23 cellular contexts compared by ENCODE assay signal in the genomic region with DNA sequence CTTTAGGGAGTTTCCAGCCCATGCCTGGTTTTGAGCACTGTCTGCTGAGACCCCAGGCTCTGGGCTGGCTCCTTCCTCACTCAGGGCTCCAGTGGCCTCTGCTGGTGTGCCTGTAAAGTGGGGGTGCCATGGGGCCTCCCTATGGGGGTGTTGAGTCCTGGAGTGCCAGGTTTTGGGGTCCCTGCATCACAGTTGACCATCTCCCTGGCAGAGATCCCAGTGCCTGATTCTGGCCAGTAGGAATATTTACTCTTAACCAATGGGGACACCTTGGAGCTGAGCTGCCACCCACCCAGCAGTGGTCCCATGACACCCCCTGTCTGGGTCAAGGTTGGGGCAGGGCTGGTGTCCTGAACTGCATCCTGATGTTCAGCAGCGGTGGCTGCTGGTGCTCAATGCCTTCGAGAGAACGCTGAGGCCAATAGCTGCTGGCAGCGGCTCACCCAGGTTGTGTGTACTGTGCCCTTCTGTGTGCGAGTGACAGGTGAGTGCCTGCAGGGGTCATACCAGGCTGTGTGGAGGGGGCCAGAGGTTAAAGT. TPM values are rescaled to one million over a fixed set of nuclear protein-coding genes. Genes with fewer than 3 reads are reported as not detected.
DNase-seq lines count a peak whose midpoint lies in the region; ATAC-seq, FAIRE-seq and TF ChIP-seq lines count a peak whose summit lies in the region.
"Had no signal": no experiment of that assay in that cellular context is flagged by ENCODE, and none has a peak within 500 bp of the region (broad histone marks: within the 10 kb centered on the region; RNA-seq: fewer than 3 reads in every experiment).

No MANE protein-coding gene starts in this region.

- H3K27ac Mint-ChIP-seq in CD4-positive, alpha-beta T cell, result no peak overlapping the region
- H3K27ac Mint-ChIP-seq in CD8-positive, alpha-beta memory T cell, result no peak overlapping the region

- no peak overlapping the region for H3K27ac ChIP-seq in CD4-positive, alpha-beta T cell (ENCODE audit: low read depth, low read length)
- H3K27ac ChIP-seq in CD8-positive, alpha-beta memory T cell (ENCODE audit: low read depth, low read length), result no peak overlapping the region
- H3K27ac ChIP-seq in HepG2 (ENCODE audit: extremely low read length, insufficient read depth, low read length) (peak overlapping the region; percentile 85), trophoblast cell (ENCODE audit: low read depth, low read length) (no peak overlapping the region)
- H3K27ac ChIP-seq: SJSA1 had no signal

- peaks cover 4% of the 10 kb centered on the region for H3K79me2 ChIP-seq in HepG2 (ENCODE audit: insufficient read depth, low read length)
- H3K79me2 ChIP-seq in trophoblast cell (ENCODE audit: control insufficient read depth, insufficient read depth, low read length, poor library complexity), result peaks cover 11% of the 10 kb centered on the region

- WGBS in HepG2 (ENCODE audit: low lambda C conversion rate), result 0% methylated on average over 1 of the region's 5 CpGs
- no CpG with 5 or more reads among the region's 5 CpGs for WGBS in trophoblast cell (ENCODE audit: extremely low coverage, insufficient coverage, insufficient read length)

- in situ Hi-C loops in HepG2 (cut with HindIII; ENCODE audit: extremely low pct_ligation_motif_present, low pct_unique_long_range_greater_than_20kb), result no loop called here

- peaks cover 32% of the 10 kb centered on the region for H3K27me3 Mint-ChIP-seq in CD4-positive, alpha-beta T cell
- peaks cover 24 to 31% of the 10 kb centered on the region in 2 donors for H3K27me3 Mint-ChIP-seq in CD8-positive, alpha-beta memory T cell

- no peaks in the 10 kb centered on the region for H3K9me3 Mint-ChIP-seq in CD4-positive, alpha-beta T cell
- H3K9me3 Mint-ChIP-seq in CD8-positive, alpha-beta memory T cell, result peaks cover 0 to 7% (median 0%) of the 10 kb centered on the region in 5 donors

- H3K79me1 ChIP-seq in trophoblast cell (ENCODE audit: low read length), result peaks cover 12% of the 10 kb centered on the region

- TF ChIP-seq POLR2A in HepG2 (IDR thresholded peaks at IDR 0.05; ENCODE audit: insufficient read depth in 1 of 2, low read depth in 2 of 2, low read length in 2 of 2), result no peak

- intact Hi-C loops in CD4-positive, alpha-beta T cell (cut with DNase I, micrococcal nuclease), result no loop called here
- intact Hi-C loops in HepG2 (cut with micrococcal nuclease; ENCODE audit: unreplicated experiment), result loop anchor here (5.0 to 10.0 kb wide), 4 partner anchors 107 to 218 kb away; a partner anchor contains a TSS

- H3K4me2 ChIP-seq in HepG2 (ENCODE audit: low read depth, low read length) (peak overlapping the region; percentile 83), trophoblast cell (ENCODE audit: low read length) (no peak overlapping the region)

- no peaks in the 10 kb centered on the region for H3K36me3 ChIP-seq in CD8-positive, alpha-beta memory T cell (ENCODE audit: insufficient read depth, low read length)
- H3K36me3 ChIP-seq in HepG2 (replicated peaks in 1 of 2; ENCODE audit: control insufficient read depth in 1 of 2, insufficient read depth in 2 of 2, low read length in 2 of 2), result no peaks in the 10 kb centered on the region
- no peaks in the 10 kb centered on the region for H3K36me3 ChIP-seq in trophoblast cell (ENCODE audit: control insufficient read depth in 1 of 2, insufficient read depth in 2 of 2, low read length in 2 of 2)
- H3K36me3 ChIP-seq: MG63, SJSA1 had no signal

- peaks cover 16% of the 10 kb centered on the region for H3K4me1 Mint-ChIP-seq in CD4-positive, alpha-beta T cell (ENCODE audit: low read depth)
- H3K4me1 Mint-ChIP-seq in CD8-positive, alpha-beta memory T cell, result peaks cover 9 to 13% (median 12%) of the 10 kb centered on the region in 3 donors

- POLR2A ChIA-PET in CD4-positive, alpha-beta T cell (lab: Charles Lee), result no interaction called here
- POLR2A ChIA-PET in CD8-positive, alpha-beta memory T cell (lab: Charles Lee), result no interaction called here
- POLR2A ChIA-PET in HepG2 (lab: Yijun Ruan, JAX), result no interaction called here

- TF ChIP-seq RAD21 in HepG2 (CRISPR knock-in tag; IDR thresholded peaks at IDR 0.05), result no peak

- no TSS peak for BruUV-seq in HepG2 (replicated peaks; lab: Mats Ljungman, UMichigan)

- H3K4me1 ChIP-seq in CD8-positive, alpha-beta memory T cell (ENCODE audit: insufficient read depth, low read length), result peaks cover 6% of the 10 kb centered on the region
- peaks cover 46% of the 10 kb centered on the region for H3K4me1 ChIP-seq in HepG2 (ENCODE audit: insufficient read depth, low read length)
- H3K4me1 ChIP-seq in trophoblast cell (ENCODE audit: control insufficient read depth in 1 of 2, insufficient read depth in 2 of 2, low read length in 2 of 2), result peaks cover 14 to 18% of the 10 kb centered on the region in 2 experiments

- H3K36me3 Mint-ChIP-seq in CD4-positive, alpha-beta T cell (ENCODE audit: low read depth), result no peaks in the 10 kb centered on the region
- no peaks in the 10 kb centered on the region for H3K36me3 Mint-ChIP-seq in CD8-positive, alpha-beta memory T cell
- H3K36me3 Mint-ChIP-seq: IgD-negative memory B cell had no signal

- H2BK5ac ChIP-seq in trophoblast cell (ENCODE audit: low read depth, low read length, poor library complexity), result no peak overlapping the region

- H2BK120ac ChIP-seq in trophoblast cell (ENCODE audit: insufficient read depth, low read length, poor library complexity), result no peak overlapping the region

- H4K20me1 ChIP-seq in HepG2 (ENCODE audit: insufficient read depth, low read length), result no peaks in the 10 kb centered on the region

- H3K4ac ChIP-seq in trophoblast cell (ENCODE audit: low read depth, low read length), result no peak overlapping the region

- H3K4me3 Mint-ChIP-seq in CD4-positive, alpha-beta T cell, result peak overlapping the region; percentile 59
- peak overlapping the region in 5 of 7 donors; percentile 14 to 65 (median 37) for H3K4me3 Mint-ChIP-seq in CD8-positive, alpha-beta memory T cell

- no peak overlapping the region for H4K8ac ChIP-seq in trophoblast cell (ENCODE audit: low read depth, low read length)

- no peak for DNase-seq in CD4-positive, alpha-beta T cell
- DNase-seq in CD8-positive, alpha-beta memory T cell, result no peak
- DNase-seq in HepG2 (ENCODE audit: low spot score) (no peak), trophoblast cell (no peak), glomerular visceral epithelial cell (ENCODE audit: extremely low spot score) (no peak), DMS114 treated with DMSO at 0.1 percent for 48 hours (lab: John Stamatoyannopoulos, UW; ENCODE audit: unreplicated experiment) (no peak), hepatic stellate cell (ENCODE audit: low spot score) (no peak)
- DNase-seq: ACHN, AML-193, Caco-2, DMS153, GF-D8, HCEC 1CT, Kasumi-1, NCI-H1048, NCI-H1436, NCI-H1930, NCI-H2171, NCI-H526 treated with DMSO at 0.1 percent for 48 hours had no signal

- H3K9ac ChIP-seq in HepG2 (ENCODE audit: insufficient read depth, low read depth, low read length) (peak overlapping the region; percentile 79), trophoblast cell (ENCODE audit: low read length) (no peak overlapping the region)

- FAIRE-seq in HepG2 (lab: Jason Lieb, UNC), result no peak

- H3K9me3 ChIP-seq in CD4-positive, alpha-beta T cell (ENCODE audit: control insufficient read depth, low read length), result no peaks in the 10 kb centered on the region
- H3K9me3 ChIP-seq in CD8-positive, alpha-beta memory T cell (ENCODE audit: low read length), result no peaks in the 10 kb centered on the region
- no peaks in the 10 kb centered on the region for H3K9me3 ChIP-seq in HepG2 (ENCODE audit: low read length)
- no peaks in the 10 kb centered on the region for H3K9me3 ChIP-seq in trophoblast cell (ENCODE audit: insufficient read depth, low read depth, low read length)
- H3K9me3 ChIP-seq: Caco-2, MG63 had no signal

- TF ChIP-seq CTCF in CD4-positive, alpha-beta T cell (IDR thresholded peaks at IDR 0.05), result no peak
- TF ChIP-seq CTCF in HepG2 (CRISPR knock-in tag; IDR thresholded peaks at IDR 0.05), result no peak

- no peak overlapping the region for H3K14ac ChIP-seq in trophoblast cell (ENCODE audit: low read length)

- no peak overlapping the region for H2AFZ ChIP-seq in HepG2 (ENCODE audit: low read length)
- no peak overlapping the region for H2AFZ ChIP-seq in trophoblast cell (ENCODE audit: insufficient read depth, low read length, poor library complexity)

- no peak for ATAC-seq in CD4-positive, alpha-beta T cell (ENCODE audit: poor library complexity)
- peak; percentile 17 for ATAC-seq in HepG2
- ATAC-seq: Panc1 had no signal

- H3K18ac ChIP-seq in trophoblast cell (ENCODE audit: low read length), result no peak overlapping the region

- H2BK12ac ChIP-seq in trophoblast cell (ENCODE audit: low read length), result peak overlapping the region; percentile 63

- H2AK5ac ChIP-seq in trophoblast cell (ENCODE audit: low read length), result peak overlapping the region; percentile 15

- H3K4me3 ChIP-seq in CD8-positive, alpha-beta memory T cell (ENCODE audit: low read length), result no peak overlapping the region
- peak overlapping the region; percentile 36 to 82 (median 77) for H3K4me3 ChIP-seq in HepG2 (replicated peaks in 1 of 3; ENCODE audit: insufficient read depth in 1 of 3, low read depth in 2 of 3, low read length in 3 of 3)
- no peak overlapping the region for H3K4me3 ChIP-seq in trophoblast cell (ENCODE audit: low read depth, low read length)
- H3K4me3 ChIP-seq: MG63, SJSA1 had no signal

- TF ChIP-seq EP300 in HepG2 (IDR thresholded peaks at IDR 0.05; ENCODE audit: low read depth in 2 of 2, low read length in 2 of 2) (no peak), HepG2 (CRISPR knock-in tag; IDR thresholded peaks at IDR 0.05; ENCODE audit: borderline replicate concordance) (no peak)

- H4K12ac ChIP-seq in trophoblast cell (ENCODE audit: low read depth, low read length), result no peak overlapping the region

- CTCF ChIA-PET in CD4-positive, alpha-beta T cell (lab: Charles Lee), result no interaction called here
- CTCF ChIA-PET in CD8-positive, alpha-beta memory T cell (lab: Charles Lee), result no interaction called here
- CTCF ChIA-PET in HepG2 (lab: Yijun Ruan, JAX; ENCODE audit: low intra/inter-chr PET ratio, low total read pairs), result no interaction called here

- H4K91ac ChIP-seq in trophoblast cell (ENCODE audit: low read depth, low read length), result no peak overlapping the region

- no peak overlapping the region for H3K23ac ChIP-seq in trophoblast cell (ENCODE audit: low read length)

- H3K27me3 ChIP-seq in CD4-positive, alpha-beta T cell (ENCODE audit: control insufficient read depth, insufficient read depth, low read length), result peaks cover 29% of the 10 kb centered on the region
- H3K27me3 ChIP-seq in CD8-positive, alpha-beta memory T cell (ENCODE audit: insufficient read depth, low read length, poor library complexity, severe bottlenecking), result peaks cover 5% of the 10 kb centered on the region
- no peaks in the 10 kb centered on the region for H3K27me3 ChIP-seq in HepG2 (ENCODE audit: control insufficient read depth in 1 of 2, insufficient read depth in 2 of 2, low read length in 2 of 2)
- peaks cover 2% of the 10 kb centered on the region for H3K27me3 ChIP-seq in trophoblast cell (ENCODE audit: insufficient read depth, low read length)
- H3K27me3 ChIP-seq: MG63, SJSA1 had no signal

RNA-seq across cellular contexts. Expression of a gene that starts 9.6 kb away (rescaled TPM):
- total RNA-seq in CD4-positive, alpha-beta T cell, result 10 to 100 TPM; 13.2 to 15.1 TPM
- total RNA-seq in CD8-positive, alpha-beta memory T cell, result 1 to 10 TPM; 9.4 to 10.0 TPM
- 15.7 TPM for polyA plus RNA-seq in CD8-positive, alpha-beta memory T cell
- 13.6 and 14.6 TPM in 2 replicates for total RNA-seq in HepG2 (2016; rRNA removed; fragmentation: Illumina TruSeq; extraction: Trizol)
- total RNA-seq in HepG2 (2016; cell fraction: cytosol; rRNA removed; fragmentation: Illumina TruSeq; extraction: Trizol; ENCODE audit: low read depth), result 2.4 and 3.5 TPM in 2 replicates
- total RNA-seq in HepG2 (2016; cell fraction: insoluble cytoplasmic fraction; rRNA removed; fragmentation: Illumina TruSeq; extraction: Trizol), result 10.6 and 14.2 TPM in 2 replicates
- 5.9 and 7.8 TPM in 2 replicates for total RNA-seq in HepG2 (2016; cell fraction: membrane; rRNA removed; fragmentation: Illumina TruSeq; extraction: Trizol)
- 9.1 and 11.4 TPM in 2 replicates for total RNA-seq in HepG2 (2016; cell fraction: nucleus; rRNA removed; fragmentation: Illumina TruSeq; extraction: Trizol)
- polyA plus RNA-seq in HepG2 (2011; rRNA removed), result 2.8 and 3.1 TPM in 2 replicates
- polyA plus RNA-seq in HepG2 (2011; cell fraction: cytosol; rRNA removed), result 1.6 and 2.7 TPM in 2 replicates
- 1.7 and 1.8 TPM in 2 replicates for polyA plus RNA-seq in HepG2 (2011; cell fraction: nucleus; rRNA removed)
- polyA plus RNA-seq in HepG2 (2012), result 3.2 and 4.3 TPM in 2 replicates
- polyA plus RNA-seq in HepG2 (2016; cell fraction: cytosol; fragmentation: Illumina TruSeq; extraction: Trizol; ENCODE audit: low read depth), result 0.65 and 0.85 TPM in 2 replicates
- 6.7 and 7.5 TPM in 2 replicates for polyA plus RNA-seq in HepG2 (2016; cell fraction: insoluble cytoplasmic fraction; fragmentation: Illumina TruSeq; extraction: Trizol; ENCODE audit: low read depth)
- polyA plus RNA-seq in HepG2 (2016; cell fraction: membrane; fragmentation: Illumina TruSeq; extraction: Trizol; ENCODE audit: low read depth), result 0.85 and 1.5 TPM in 2 replicates
- 4.8 and 6.8 TPM in 2 replicates for polyA plus RNA-seq in HepG2 (2016; cell fraction: nucleus; fragmentation: Illumina TruSeq; extraction: Trizol; ENCODE audit: insufficient read depth, low read depth)
- polyA minus RNA-seq in HepG2 (2011; rRNA and poly(A)+ RNA removed; ENCODE audit: low replicate concordance), result 5.8 and 7.0 TPM in 2 replicates
- polyA minus RNA-seq in HepG2 (2011; cell fraction: cytosol; rRNA and poly(A)+ RNA removed), result 3.7 and 4.6 TPM in 2 replicates
- polyA minus RNA-seq in HepG2 (2011; cell fraction: nucleus; rRNA and poly(A)+ RNA removed), result 9.9 and 10.7 TPM in 2 replicates
- 7.1 and 7.2 TPM in 2 replicates for polyA plus RNA-seq in trophoblast cell (2013)

RNA-seq across cellular contexts. Expression of a gene that starts 35.2 kb away (rescaled TPM):
- total RNA-seq in CD4-positive, alpha-beta T cell, result under 1 TPM; 0.16 to 0.28 TPM
- 1 to 10 TPM; 3.1 to 3.2 TPM for total RNA-seq in CD8-positive, alpha-beta memory T cell
- polyA plus RNA-seq in CD8-positive, alpha-beta memory T cell, result 1.3 TPM
- total RNA-seq in HepG2 (2016; rRNA removed; fragmentation: Illumina TruSeq; extraction: Trizol), result 10.9 and 15.2 TPM in 2 replicates
- total RNA-seq in HepG2 (2016; cell fraction: cytosol; rRNA removed; fragmentation: Illumina TruSeq; extraction: Trizol; ENCODE audit: low read depth), result 3.3 and 4.0 TPM in 2 replicates
- total RNA-seq in HepG2 (2016; cell fraction: insoluble cytoplasmic fraction; rRNA removed; fragmentation: Illumina TruSeq; extraction: Trizol), result 10.9 and 17.3 TPM in 2 replicates
- total RNA-seq in HepG2 (2016; cell fraction: membrane; rRNA removed; fragmentation: Illumina TruSeq; extraction: Trizol), result 6.3 and 7.0 TPM in 2 replicates
- 6.2 and 8.1 TPM in 2 replicates for total RNA-seq in HepG2 (2016; cell fraction: nucleus; rRNA removed; fragmentation: Illumina TruSeq; extraction: Trizol)
- polyA plus RNA-seq in HepG2 (2011; rRNA removed), result 3.1 and 4.2 TPM in 2 replicates
- 1.2 and 1.4 TPM in 2 replicates for polyA plus RNA-seq in HepG2 (2011; cell fraction: cytosol; rRNA removed)
- 2.3 and 2.7 TPM in 2 replicates for polyA plus RNA-seq in HepG2 (2011; cell fraction: nucleus; rRNA removed)
- polyA plus RNA-seq in HepG2 (2012), result 6.0 and 9.2 TPM in 2 replicates
- 0.41 and 0.53 TPM in 2 replicates for polyA plus RNA-seq in HepG2 (2016; cell fraction: cytosol; fragmentation: Illumina TruSeq; extraction: Trizol; ENCODE audit: low read depth)
- polyA plus RNA-seq in HepG2 (2016; cell fraction: insoluble cytoplasmic fraction; fragmentation: Illumina TruSeq; extraction: Trizol; ENCODE audit: low read depth), result 13.4 and 14.2 TPM in 2 replicates
- 2.0 and 2.3 TPM in 2 replicates for polyA plus RNA-seq in HepG2 (2016; cell fraction: membrane; fragmentation: Illumina TruSeq; extraction: Trizol; ENCODE audit: low read depth)
- 5.8 and 7.7 TPM in 2 replicates for polyA plus RNA-seq in HepG2 (2016; cell fraction: nucleus; fragmentation: Illumina TruSeq; extraction: Trizol; ENCODE audit: insufficient read depth, low read depth)
- 0.82 and 2.0 TPM in 2 replicates for polyA minus RNA-seq in HepG2 (2011; rRNA and poly(A)+ RNA removed; ENCODE audit: low replicate concordance)
- 4.1 and 4.4 TPM in 2 replicates for polyA minus RNA-seq in HepG2 (2011; cell fraction: cytosol; rRNA and poly(A)+ RNA removed)
- 14.9 and 16.4 TPM in 2 replicates for polyA minus RNA-seq in HepG2 (2011; cell fraction: nucleus; rRNA and poly(A)+ RNA removed)
- polyA plus RNA-seq in trophoblast cell (2013), result 4.7 and 5.0 TPM in 2 replicates

RNA-seq across cellular contexts. Expression of a gene that starts 58.0 kb away (rescaled TPM):
- 10 to 100 TPM; 18.3 to 20.0 TPM for total RNA-seq in CD4-positive, alpha-beta T cell
- 10 to 100 TPM; 21.0 to 23.5 TPM for total RNA-seq in CD8-positive, alpha-beta memory T cell
- polyA plus RNA-seq in CD8-positive, alpha-beta memory T cell, result 5.6 TPM
- total RNA-seq in HepG2 (2016; rRNA removed; fragmentation: Illumina TruSeq; extraction: Trizol), result 102 and 134 TPM in 2 replicates
- total RNA-seq in HepG2 (2016; cell fraction: cytosol; rRNA removed; fragmentation: Illumina TruSeq; extraction: Trizol; ENCODE audit: low read depth), result 749 and 855 TPM in 2 replicates
- 96.3 and 132 TPM in 2 replicates for total RNA-seq in HepG2 (2016; cell fraction: insoluble cytoplasmic fraction; rRNA removed; fragmentation: Illumina TruSeq; extraction: Trizol)
- 583 and 722 TPM in 2 replicates for total RNA-seq in HepG2 (2016; cell fraction: membrane; rRNA removed; fragmentation: Illumina TruSeq; extraction: Trizol)
- 58.8 and 62.6 TPM in 2 replicates for total RNA-seq in HepG2 (2016; cell fraction: nucleus; rRNA removed; fragmentation: Illumina TruSeq; extraction: Trizol)
- polyA plus RNA-seq in HepG2 (2011; rRNA removed), result 6.3 and 9.7 TPM in 2 replicates
- polyA plus RNA-seq in HepG2 (2011; cell fraction: cytosol; rRNA removed), result 4.1 and 5.0 TPM in 2 replicates
- polyA plus RNA-seq in HepG2 (2011; cell fraction: nucleus; rRNA removed), result 7.2 and 7.3 TPM in 2 replicates
- polyA plus RNA-seq in HepG2 (2012), result 6.6 and 7.3 TPM in 2 replicates
- 2.1 and 2.6 TPM in 2 replicates for polyA plus RNA-seq in HepG2 (2016; cell fraction: cytosol; fragmentation: Illumina TruSeq; extraction: Trizol; ENCODE audit: low read depth)
- 17.0 and 18.3 TPM in 2 replicates for polyA plus RNA-seq in HepG2 (2016; cell fraction: insoluble cytoplasmic fraction; fragmentation: Illumina TruSeq; extraction: Trizol; ENCODE audit: low read depth)
- polyA plus RNA-seq in HepG2 (2016; cell fraction: membrane; fragmentation: Illumina TruSeq; extraction: Trizol; ENCODE audit: low read depth), result 3.8 and 4.0 TPM in 2 replicates
- polyA plus RNA-seq in HepG2 (2016; cell fraction: nucleus; fragmentation: Illumina TruSeq; extraction: Trizol; ENCODE audit: insufficient read depth, low read depth), result 24.6 and 31.3 TPM in 2 replicates
- polyA minus RNA-seq in HepG2 (2011; rRNA and poly(A)+ RNA removed; ENCODE audit: low replicate concordance), result 41.2 and 57.5 TPM in 2 replicates
- polyA minus RNA-seq in HepG2 (2011; cell fraction: cytosol; rRNA and poly(A)+ RNA removed), result 107 and 109 TPM in 2 replicates
- 61.2 and 76.6 TPM in 2 replicates for polyA minus RNA-seq in HepG2 (2011; cell fraction: nucleus; rRNA and poly(A)+ RNA removed)
- 23.5 and 23.8 TPM in 2 replicates for polyA plus RNA-seq in trophoblast cell (2013)

Comparison
In these comparisons a context has a peak if more than half of its experiments do, and no peak if none do; other contexts are left out.
1. H3K4me3 ChIP-seq: peak in HepG2 (3 of 3); none in CD8-positive, alpha-beta memory T cell (single experiment) and trophoblast cell (single experiment).